Comparison of ENCODE assay signal across 31 cellular contexts in genomic region chr12:123488539-123489230, GRCh38. TPM values are rescaled to one million over a fixed set of nuclear protein-coding genes. Genes with fewer than 3 reads are reported as not detected.
DNase-seq lines count a peak whose midpoint lies in the region; ATAC-seq, FAIRE-seq and TF ChIP-seq lines count a peak whose summit lies in the region.
"Had no signal": no experiment of that assay in that cellular context is flagged by ENCODE, and none has a peak within 500 bp of the region (broad histone marks: within the 10 kb centered on the region; RNA-seq: fewer than 3 reads in every experiment).

No MANE protein-coding gene starts in this region.

- H3K4me3 ChIP-seq in heart left ventricle (no peak overlapping the region), trophoblast cell (ENCODE audit: low read depth, low read length) (no peak overlapping the region), small intestine (ENCODE audit: low read depth in 1 of 2, low read length in 2 of 2) (no peak overlapping the region)
- H3K4me3 ChIP-seq: adrenal gland, GM12878, K562, ovary, PC-9, right lobe of liver, vagina had no signal

- H3K14ac ChIP-seq in trophoblast cell (ENCODE audit: low read length), result peak overlapping the region; percentile 60

- TF ChIP-seq CTCF in heart left ventricle (IDR thresholded peaks at IDR 0.05), result no peak

- FAIRE-seq in small intestine (lab: Jason Lieb, UNC), result no peak
- FAIRE-seq: GM12878, K562 had no signal

- H3K27ac ChIP-seq in heart left ventricle (peak overlapping the region in 4 of 12 donors; percentile 3 to 46 (median 12)), trophoblast cell (ENCODE audit: low read depth, low read length) (no peak overlapping the region), small intestine (ENCODE audit: low read depth in 1 of 2, low read length in 1 of 2) (no peak overlapping the region)
- H3K27ac ChIP-seq: adrenal gland, ovary, PC-9, right lobe of liver, vagina, WERI-Rb-1 had no signal

- DNase-seq in heart left ventricle, result no peak
- no peak for DNase-seq in Right ventricle myocardium inferior (ENCODE audit: missing footprints)
- peak; percentile 77 for DNase-seq in islet precursor cell
- DNase-seq in trophoblast cell, result no peak
- no peak for DNase-seq in small intestine
- no peak for DNase-seq in NCI-H524 treated with DMSO at 0.1 percent for 48 hours (lab: John Stamatoyannopoulos, UW)
- DNase-seq in activated gamma-delta T cell treated with Interleukin-2 at 50 U/mL for 16 hours, result no peak
- DNase-seq: activated CD4-positive, alpha-beta T cell treated with anti-CD3 and anti-CD28 coated beads, Interleukin-2, amount 10 ng/mL, durations not matched to agents 7 days and 5 days; activated CD8-positive, alpha-beta memory T cell treated with anti-CD3 and anti-CD28 coated beads, Interleukin-2, amount 10 ng/mL, durations not matched to agents 7 days and 5 days; activated naive CD4-positive, alpha-beta T cell treated with anti-CD3 and anti-CD28 coated beads for 36 hours; activated T-cell treated with anti-CD3 and anti-CD28 coated beads, Interleukin-2, amount 50 U/mL, for 72 hours; adrenal gland; AML-193; CD4-positive, alpha-beta T cell; effector CD4-positive, alpha-beta T cell; erythroblast; NCI-H1092 treated with DMSO at 0.1 percent for 48 hours; NCI-H1930; NCI-H524; NK-92 treated with Interleukin-12 subunit alpha and Interleukin-12 subunit beta, amount 100 ng/mL, for 24 hours; ovary; PC-9; right lobe of liver; SHP77; stimulated activated CD4-positive, alpha-beta T cell treated with anti-CD3 and anti-CD28 coated beads, Interleukin-4, amount 100 ng/mL, for 4 hours; stimulated activated naive CD4-positive, alpha-beta T cell treated with Interleukin-2 at 50 U/mL for 16 hours; WERI-Rb-1 had no signal

- peaks cover 8% of the 10 kb centered on the region for H3K79me1 ChIP-seq in trophoblast cell (ENCODE audit: low read length)

- peak in 3 of 4 donors; percentile 24 to 48 (median 42) for ATAC-seq in heart left ventricle
- ATAC-seq in Right ventricle myocardium inferior, result no peak
- ATAC-seq in HG02884 (IDR thresholded peaks at IDR 0.05; ENCODE audit: unreplicated experiment), result no peak
- ATAC-seq: activated CD8-positive, alpha-beta memory T cell treated with anti-CD3 and anti-CD28 coated beads, Interleukin-2, amount 10 ng/mL, durations not matched to agents 7 days and 5 days; activated T-cell treated with anti-CD3 and anti-CD28 coated beads, Interleukin-2, amount 50 U/mL, for 72 hours; GM12878; K562 had no signal

- no peak overlapping the region for H3K4me2 ChIP-seq in trophoblast cell (ENCODE audit: low read length)
- H3K4me2 ChIP-seq: PC-9 had no signal

- H4K12ac ChIP-seq in trophoblast cell (ENCODE audit: low read depth, low read length), result no peak overlapping the region

- no peak overlapping the region for H3K4ac ChIP-seq in trophoblast cell (ENCODE audit: low read depth, low read length)

- H3K27me3 ChIP-seq in heart left ventricle (no peaks in the 10 kb centered on the region), trophoblast cell (ENCODE audit: insufficient read depth, low read length) (no peaks in the 10 kb centered on the region), small intestine (ENCODE audit: control insufficient read depth in 2 of 2, insufficient read depth in 2 of 2, low read length in 2 of 2) (no peaks in the 10 kb centered on the region)
- H3K27me3 ChIP-seq: adrenal gland, ovary, right lobe of liver, vagina had no signal

- no peak overlapping the region for H2AK5ac ChIP-seq in trophoblast cell (ENCODE audit: low read length)

- no peaks in the 10 kb centered on the region for H3K9me3 ChIP-seq in heart left ventricle
- no peaks in the 10 kb centered on the region for H3K9me3 ChIP-seq in trophoblast cell (ENCODE audit: insufficient read depth, low read depth, low read length)
- H3K9me3 ChIP-seq in small intestine (ENCODE audit: control insufficient read depth, low read depth), result no peaks in the 10 kb centered on the region
- H3K9me3 ChIP-seq: adrenal gland, ovary, right lobe of liver, vagina had no signal

- no peak overlapping the region for H3K23ac ChIP-seq in trophoblast cell (ENCODE audit: low read length)

- intact Hi-C loops in heart left ventricle (cut with DNase I) (no loop called here), Right ventricle myocardium inferior (cut with DNase I) (no loop called here)

- H2BK5ac ChIP-seq in trophoblast cell (ENCODE audit: low read depth, low read length, poor library complexity), result no peak overlapping the region

- H3K36me3 ChIP-seq in heart left ventricle, result peaks cover 0 to 38% (median 12%) of the 10 kb centered on the region in 9 donors
- H3K36me3 ChIP-seq in trophoblast cell (ENCODE audit: control insufficient read depth in 1 of 2, insufficient read depth in 2 of 2, low read length in 2 of 2), result peaks cover 6 to 9% of the 10 kb centered on the region in 2 experiments
- no peaks in the 10 kb centered on the region for H3K36me3 ChIP-seq in small intestine (ENCODE audit: control insufficient read depth in 2 of 2, insufficient read depth in 2 of 2, low read length in 2 of 2)
- H3K36me3 ChIP-seq: adrenal gland, ovary, right lobe of liver, WERI-Rb-1 had no signal

- H2BK120ac ChIP-seq in trophoblast cell (ENCODE audit: insufficient read depth, low read length, poor library complexity), result no peak overlapping the region

- no peak for TF ChIP-seq POLR2A in heart left ventricle (IDR thresholded peaks at IDR 0.05)

- H2BK12ac ChIP-seq in trophoblast cell (ENCODE audit: low read length), result no peak overlapping the region

- no peak overlapping the region for H3K9ac ChIP-seq in trophoblast cell (ENCODE audit: low read length)

- peaks cover 0 to 18% (median 6%) of the 10 kb centered on the region in 12 donors for H3K4me1 ChIP-seq in heart left ventricle
- peaks cover 0 to 6% of the 10 kb centered on the region in 2 experiments for H3K4me1 ChIP-seq in trophoblast cell (ENCODE audit: control insufficient read depth in 1 of 2, insufficient read depth in 2 of 2, low read length in 2 of 2)
- H3K4me1 ChIP-seq in small intestine (ENCODE audit: control insufficient read depth in 2 of 2, insufficient read depth in 1 of 2, low read depth in 1 of 2, low read length in 1 of 2), result no peaks in the 10 kb centered on the region
- H3K4me1 ChIP-seq: adrenal gland, right lobe of liver, vagina had no signal

- no peaks in the 10 kb centered on the region for H3K79me2 ChIP-seq in trophoblast cell (ENCODE audit: control insufficient read depth, insufficient read depth, low read length, poor library complexity)

- H4K91ac ChIP-seq in trophoblast cell (ENCODE audit: low read depth, low read length), result peak overlapping the region; percentile 28

- no peak overlapping the region for H4K8ac ChIP-seq in trophoblast cell (ENCODE audit: low read depth, low read length)

- WGBS in heart left ventricle, 4 donors, result 78 to 80% (median 79%) methylated on average over 20 of the region's 20 CpGs
- WGBS in trophoblast cell (ENCODE audit: extremely low coverage, insufficient coverage, insufficient read length), result no CpG with 5 or more reads among the region's 20 CpGs
- 79 to 84% (median 84%) methylated on average over 20 of the region's 20 CpGs for WGBS in small intestine, 3 donors

- no peak overlapping the region for H3K18ac ChIP-seq in trophoblast cell (ENCODE audit: low read length)

- no peak overlapping the region for H2AFZ ChIP-seq in trophoblast cell (ENCODE audit: insufficient read depth, low read length, poor library complexity)
- H2AFZ ChIP-seq: PC-9 had no signal

RNA-seq across cellular contexts. Expression of gene SNRNP35, which starts 30.7 kb away (rescaled TPM):
- total RNA-seq in heart left ventricle (10 to 100 TPM; 18.5 to 27.4 (median 20.0) TPM), Right ventricle myocardium inferior (23.0 TPM)
- polyA plus RNA-seq in heart left ventricle (10 to 100 TPM; 26.2 to 72.8 TPM), small intestine (10 to 100 TPM; 25.0 to 51.4 (median 33.2) TPM)
- polyA plus RNA-seq in trophoblast cell (2013), result 15.1 and 15.4 TPM in 2 replicates

RNA-seq across cellular contexts. Expression of gene RILPL1, which starts 44.8 kb away (rescaled TPM):
- total RNA-seq in heart left ventricle (100 to 1,000 TPM in 1 of 9 donors, 10 to 100 TPM in 8; 64.1 to 119 (median 79.4) TPM), Right ventricle myocardium inferior (94.3 TPM)
- polyA plus RNA-seq in heart left ventricle (10 to 100 TPM; 70.1 to 95.9 TPM), small intestine (1 to 10 TPM; 1.1 to 3.9 (median 3.5) TPM)
- 37.6 TPM in 2 replicates for polyA plus RNA-seq in trophoblast cell (2013)

RNA-seq across cellular contexts. Expression of gene RILPL2, which starts 52.2 kb away (rescaled TPM):
- total RNA-seq in heart left ventricle (1 to 10 TPM; 1.6 to 3.4 (median 2.1) TPM), Right ventricle myocardium inferior (2.0 TPM)
- polyA plus RNA-seq in heart left ventricle (1 to 10 TPM; 2.2 to 3.2 TPM), small intestine (1 to 10 TPM in 2 of 3 donors, under 1 TPM in 1; 0.45 to 5.1 (median 2.7) TPM)
- polyA plus RNA-seq in trophoblast cell (2013), result 4.1 and 4.7 TPM in 2 replicates

Comparison
In these comparisons a context has a peak if more than half of its experiments do, and no peak if none do; other contexts are left out.
1. ATAC-seq: peak in heart left ventricle (3 of 4); none in Right ventricle myocardium inferior (single experiment) and HG02884 (single experiment).